Comparison of ENCODE assay signal across 10 cellular contexts in the genomic region with DNA sequence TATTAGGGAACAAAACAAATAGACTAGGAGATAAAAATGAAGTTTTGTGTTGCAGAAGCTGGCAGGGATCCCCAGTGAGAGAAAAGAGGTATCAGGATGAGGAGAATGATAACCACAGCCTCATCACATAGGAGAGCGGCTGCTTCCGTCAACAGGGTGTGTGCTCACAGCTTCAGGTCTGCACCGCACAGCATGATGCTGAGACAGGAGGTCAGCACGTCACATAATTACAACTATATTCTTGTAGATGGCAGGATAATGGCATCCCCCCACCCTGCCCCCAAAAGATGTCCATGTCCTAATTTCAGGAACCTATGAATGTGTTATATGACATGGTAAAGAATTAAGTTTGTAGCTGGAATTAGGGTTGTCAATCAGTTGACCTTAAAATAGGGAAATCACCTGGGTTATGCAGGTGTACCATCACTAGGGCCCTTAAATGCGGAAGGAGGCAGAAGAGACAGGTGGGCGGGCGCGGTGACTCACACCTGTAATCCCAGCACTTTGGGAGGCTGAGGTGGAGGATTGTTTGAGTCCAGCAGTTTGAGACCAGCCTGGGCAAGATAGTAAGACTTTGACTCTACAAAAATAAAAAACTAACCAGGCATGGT.
DNase-seq lines count a peak whose midpoint lies in the region; ATAC-seq and TF ChIP-seq lines count a peak whose summit lies in the region.
"Had no signal": no experiment of that assay in that cellular context is flagged by ENCODE, and none has a peak within 500 bp of the region (broad histone marks: within the 10 kb centered on the region; RNA-seq: fewer than 3 reads in every experiment).

No MANE protein-coding gene starts in this region.

- POLR2A ChIA-PET in CD8-positive, alpha-beta T cell (lab: Charles Lee): interaction anchor here (1.0 to 8.0 kb wide), 13 partner anchors 11 to 131 kb away, joined by 3 to 77 read pairs (median 4); a partner anchor contains a TSS
- POLR2A ChIA-PET in GM10248 (lab: Yijun Ruan, JAX): no interaction called here

- no peak overlapping the region for H2AFZ ChIP-seq in trophoblast cell (ENCODE audit: insufficient read depth, low read length, poor library complexity)

- H3K4me1 Mint-ChIP-seq in CD8-positive, alpha-beta T cell (ENCODE audit: low read depth): peaks cover 85% of the 10 kb centered on the region
- peaks cover 81% of the 10 kb centered on the region for H3K4me1 Mint-ChIP-seq in activated naive CD8-positive, alpha-beta T cell treated with anti-CD3 and anti-CD28 coated beads for 36 hours

- H3K9ac ChIP-seq in trophoblast cell (ENCODE audit: low read length): no peak overlapping the region
- no peak overlapping the region for H3K9ac ChIP-seq in mesendoderm (ENCODE audit: low read length)

- no peak overlapping the region for H4K12ac ChIP-seq in trophoblast cell (ENCODE audit: low read depth, low read length)

- no peaks in the 10 kb centered on the region for H3K27me3 Mint-ChIP-seq in CD8-positive, alpha-beta T cell (ENCODE audit: low read depth)
- no peaks in the 10 kb centered on the region for H3K27me3 Mint-ChIP-seq in activated naive CD8-positive, alpha-beta T cell treated with anti-CD3 and anti-CD28 coated beads for 36 hours

- intact Hi-C loops in CD8-positive, alpha-beta T cell (cut with DNase I, micrococcal nuclease): loop anchor here (1.0 to 10.0 kb wide), 8 partner anchors 23 to 446 kb away; no protein-coding TSS in a partner anchor

- no peak overlapping the region for H4K5ac ChIP-seq in mesendoderm (ENCODE audit: low read length)

- no peak overlapping the region for H3K4me3 ChIP-seq in CD8-positive, alpha-beta T cell (ENCODE audit: low read depth, low read length)
- H3K4me3 ChIP-seq in trophoblast cell (ENCODE audit: low read depth, low read length): no peak overlapping the region
- no peak overlapping the region for H3K4me3 ChIP-seq in tibial nerve
- no peak overlapping the region for H3K4me3 ChIP-seq in mesendoderm (ENCODE audit: low read length)

- no peak for TF ChIP-seq EP300 in tibial nerve (IDR thresholded peaks at IDR 0.05)

- no peak overlapping the region for H3K4ac ChIP-seq in trophoblast cell (ENCODE audit: low read depth, low read length)
- H3K4ac ChIP-seq in mesendoderm (ENCODE audit: low read depth, low read length): no peak overlapping the region

- no peak overlapping the region for H2BK5ac ChIP-seq in trophoblast cell (ENCODE audit: low read depth, low read length, poor library complexity)
- H2BK5ac ChIP-seq in mesendoderm (ENCODE audit: low read length): no peak overlapping the region

- H3K4me3 Mint-ChIP-seq in CD8-positive, alpha-beta T cell: peak overlapping the region; percentile 51
- peak overlapping the region; percentile 40 for H3K4me3 Mint-ChIP-seq in activated naive CD8-positive, alpha-beta T cell treated with anti-CD3 and anti-CD28 coated beads for 36 hours

- no peaks in the 10 kb centered on the region for H3K27me3 ChIP-seq in CD8-positive, alpha-beta T cell (ENCODE audit: insufficient read depth, low read length)
- H3K27me3 ChIP-seq in trophoblast cell (ENCODE audit: insufficient read depth, low read length) (no peaks in the 10 kb centered on the region), tibial nerve (no peaks in the 10 kb centered on the region), mesendoderm (ENCODE audit: insufficient read depth, low read length, poor library complexity) (no peaks in the 10 kb centered on the region)

- peak; percentile 64 for ATAC-seq in CD8-positive, alpha-beta T cell
- no peak for ATAC-seq in GM19395 (IDR thresholded peaks at IDR 0.05; ENCODE audit: unreplicated experiment)

- H3K36me3 Mint-ChIP-seq in CD8-positive, alpha-beta T cell: peaks cover 7% of the 10 kb centered on the region
- peaks cover 22% of the 10 kb centered on the region for H3K36me3 Mint-ChIP-seq in activated naive CD8-positive, alpha-beta T cell treated with anti-CD3 and anti-CD28 coated beads for 36 hours

- H3K23ac ChIP-seq in trophoblast cell (ENCODE audit: low read length) (no peak overlapping the region), mesendoderm (ENCODE audit: low read length) (no peak overlapping the region)

- no peak overlapping the region for H2BK15ac ChIP-seq in mesendoderm (replicated peaks; ENCODE audit: low read depth)

- no peaks in the 10 kb centered on the region for H3K36me3 ChIP-seq in CD8-positive, alpha-beta T cell (ENCODE audit: insufficient read depth, low read length)
- H3K36me3 ChIP-seq in trophoblast cell (ENCODE audit: control insufficient read depth in 1 of 2, insufficient read depth in 2 of 2, low read length in 2 of 2) (no peaks in the 10 kb centered on the region), tibial nerve (no peaks in the 10 kb centered on the region), mesendoderm (ENCODE audit: control insufficient read depth, insufficient read depth, low read length) (no peaks in the 10 kb centered on the region)

- no peaks in the 10 kb centered on the region for H3K79me2 ChIP-seq in trophoblast cell (ENCODE audit: control insufficient read depth, insufficient read depth, low read length, poor library complexity)
- H3K79me2 ChIP-seq in mesendoderm (ENCODE audit: control insufficient read depth, insufficient read depth, low read length): no peaks in the 10 kb centered on the region

- H3K27ac Mint-ChIP-seq in CD8-positive, alpha-beta T cell: peak overlapping the region; percentile 100
- peak overlapping the region; percentile 94 for H3K27ac Mint-ChIP-seq in activated naive CD8-positive, alpha-beta T cell treated with anti-CD3 and anti-CD28 coated beads for 36 hours

- CTCF ChIA-PET in CD8-positive, alpha-beta T cell (lab: Charles Lee): interaction anchor here (0.6 to 6.0 kb wide), 16 partner anchors 10 to 287 kb away, joined by 3 to 50 read pairs (median 4); a partner anchor contains a TSS
- CTCF ChIA-PET in GM10248 (lab: Yijun Ruan, JAX): interaction anchor here (0.8 to 2.1 kb wide), 3 partner anchors 11 to 134 kb away, joined by 3 to 5 read pairs (median 4); no protein-coding TSS in a partner anchor

- peaks cover 10% of the 10 kb centered on the region for H3K79me1 ChIP-seq in trophoblast cell (ENCODE audit: low read length)
- H3K79me1 ChIP-seq in mesendoderm (ENCODE audit: low read length): no peaks in the 10 kb centered on the region

- no peak overlapping the region for H2BK12ac ChIP-seq in trophoblast cell (ENCODE audit: low read length)

- no peaks in the 10 kb centered on the region for H3K9me3 ChIP-seq in CD8-positive, alpha-beta T cell (ENCODE audit: low read length)
- H3K9me3 ChIP-seq in trophoblast cell (ENCODE audit: insufficient read depth, low read depth, low read length): peaks cover 2% of the 10 kb centered on the region
- no peaks in the 10 kb centered on the region for H3K9me3 ChIP-seq in tibial nerve

- H3K9me3 Mint-ChIP-seq in CD8-positive, alpha-beta T cell: peaks cover 7% of the 10 kb centered on the region
- peaks cover 18% of the 10 kb centered on the region for H3K9me3 Mint-ChIP-seq in activated naive CD8-positive, alpha-beta T cell treated with anti-CD3 and anti-CD28 coated beads for 36 hours

- no peak overlapping the region for H3K56ac ChIP-seq in mesendoderm (ENCODE audit: low read length)

- no peak for TF ChIP-seq POLR2A in tibial nerve (IDR thresholded peaks at IDR 0.05)

- peaks cover 83% of the 10 kb centered on the region for H3K4me1 ChIP-seq in CD8-positive, alpha-beta T cell (ENCODE audit: insufficient read depth, low read length)
- H3K4me1 ChIP-seq in trophoblast cell (ENCODE audit: control insufficient read depth in 1 of 2, insufficient read depth in 2 of 2, low read length in 2 of 2) (peaks cover 13 to 19% of the 10 kb centered on the region in 2 experiments), tibial nerve (peaks cover 0 to 25% (median 12%) of the 10 kb centered on the region in 4 donors), mesendoderm (ENCODE audit: control insufficient read depth, low read depth, low read length) (peaks cover 2% of the 10 kb centered on the region)

- H2AK5ac ChIP-seq in trophoblast cell (ENCODE audit: low read length): no peak overlapping the region
- H2AK5ac ChIP-seq in mesendoderm (ENCODE audit: low read length): no peak overlapping the region

- no peak overlapping the region for H3K14ac ChIP-seq in trophoblast cell (ENCODE audit: low read length)

- H3K4me2 ChIP-seq in trophoblast cell (ENCODE audit: low read length): no peak overlapping the region
- no peak overlapping the region for H3K4me2 ChIP-seq in mesendoderm (ENCODE audit: low read length)

- H3K18ac ChIP-seq in trophoblast cell (ENCODE audit: low read length): no peak overlapping the region
- no peak overlapping the region for H3K18ac ChIP-seq in mesendoderm (ENCODE audit: low read length)

- peak overlapping the region; percentile 77 for H3K27ac ChIP-seq in CD8-positive, alpha-beta T cell (ENCODE audit: low read depth, low read length)
- no peak overlapping the region for H3K27ac ChIP-seq in trophoblast cell (ENCODE audit: low read depth, low read length)
- H3K27ac ChIP-seq in tibial nerve: peak overlapping the region in 1 of 4 donors; percentile 47
- H3K27ac ChIP-seq in mesendoderm (ENCODE audit: low read depth, low read length): no peak overlapping the region

- H2BK120ac ChIP-seq in trophoblast cell (ENCODE audit: insufficient read depth, low read length, poor library complexity) (peak overlapping the region; percentile 3), mesendoderm (ENCODE audit: low read depth, low read length) (no peak overlapping the region)

- no CpG with 5 or more reads among the region's 8 CpGs for WGBS in trophoblast cell (ENCODE audit: extremely low coverage, insufficient coverage, insufficient read length)
- 87 to 92% methylated on average over 8 of the region's 8 CpGs for WGBS in tibial nerve, 2 donors
- no CpG with 5 or more reads among the region's 8 CpGs for WGBS in mesendoderm (ENCODE audit: extremely low coverage, insufficient coverage, low lambda C conversion rate)

- no peak overlapping the region for H4K8ac ChIP-seq in trophoblast cell (ENCODE audit: low read depth, low read length)
- no peak overlapping the region for H4K8ac ChIP-seq in mesendoderm (ENCODE audit: low read depth, low read length)

- H4K91ac ChIP-seq in trophoblast cell (ENCODE audit: low read depth, low read length): no peak overlapping the region

- TF ChIP-seq CTCF in CD8-positive, alpha-beta T cell (IDR thresholded peaks at IDR 0.05): no peak
- no peak for TF ChIP-seq CTCF in tibial nerve (IDR thresholded peaks at IDR 0.05)
- TF ChIP-seq CTCF in GM10248 (IDR thresholded peaks at IDR 0.05; ENCODE audit: control extremely low read depth, extremely low read depth, low read depth, missing control alignments): no peak

- DNase-seq in CD8-positive, alpha-beta T cell: peak; percentile 53 to 90 (median 71)
- DNase-seq in T-helper 2 cell: peak in 4 of 5 experiments; percentile 21 to 93 (median 78)
- peak; percentile 64 for DNase-seq in activated naive CD8-positive, alpha-beta T cell treated with anti-CD3 and anti-CD28 coated beads for 36 hours
- DNase-seq in trophoblast cell: peak in 1 of 2 donors; percentile 47
- no peak for DNase-seq in tibial nerve (ENCODE audit: low spot score in 2 of 2)
- no peak for DNase-seq in mesendoderm
- DNase-seq in GM10248 (ENCODE audit: extremely low spot score): no peak
- DNase-seq: amygdala, glutamatergic neuron had no signal

Comparison
In these comparisons a context has a peak if more than half of its experiments do, and no peak if none do; other contexts are left out.
1. DNase-seq: peak in CD8-positive, alpha-beta T cell (7 of 7), T-helper 2 cell (4 of 5) and activated naive CD8-positive, alpha-beta T cell treated with anti-CD3 and anti-CD28 coated beads for 36 hours (single experiment); none in tibial nerve (0 of 2), mesendoderm (single experiment) and GM10248 (single experiment).